ENCODE assay signal across 1 cellular context in the genomic region with DNA sequence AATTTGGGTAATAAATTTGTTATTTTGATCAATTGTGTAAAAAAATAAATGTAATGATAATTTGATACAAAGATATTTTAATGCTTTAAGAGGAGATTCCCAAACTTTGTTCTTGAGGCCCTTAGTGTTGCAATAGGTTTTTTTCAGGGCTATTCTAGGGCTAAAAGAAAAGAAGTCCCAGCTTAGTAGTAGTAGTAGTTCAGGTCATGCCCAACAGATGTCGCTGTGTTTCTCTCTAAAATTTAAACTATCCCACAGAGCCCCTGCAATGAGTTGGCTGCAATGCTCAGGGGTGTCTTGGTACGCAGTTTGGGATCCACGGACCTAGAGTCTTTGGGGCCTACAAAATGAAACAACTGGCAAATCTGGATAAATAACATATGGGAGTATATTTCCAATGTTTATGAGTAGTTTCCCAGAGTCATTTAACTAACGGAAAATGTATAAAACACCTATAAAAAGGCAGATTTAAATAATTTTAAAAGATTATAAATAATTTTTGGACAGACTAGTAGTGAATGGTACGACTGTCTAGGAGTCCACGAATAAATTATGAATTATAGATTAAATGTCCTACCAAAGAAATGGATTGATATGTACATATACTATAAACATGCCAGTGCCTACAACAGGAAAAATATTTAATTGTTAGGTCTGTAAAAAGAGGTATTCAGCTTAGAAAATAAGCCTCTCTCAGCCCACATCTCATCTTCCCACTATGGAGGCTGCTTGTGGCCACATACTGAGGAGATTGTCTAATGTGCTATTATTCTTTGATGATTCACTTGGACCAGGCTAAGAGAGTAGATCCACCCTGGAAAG.
TF ChIP-seq lines count a peak whose summit lies in the region.

No MANE protein-coding gene starts in this region.

TF ChIP-seq in HepG2, 621 proteins besides CTCF, POLR2A, EP300 and RAD21 (continued from another document):
- TF ChIP-seq, protein P1, sequence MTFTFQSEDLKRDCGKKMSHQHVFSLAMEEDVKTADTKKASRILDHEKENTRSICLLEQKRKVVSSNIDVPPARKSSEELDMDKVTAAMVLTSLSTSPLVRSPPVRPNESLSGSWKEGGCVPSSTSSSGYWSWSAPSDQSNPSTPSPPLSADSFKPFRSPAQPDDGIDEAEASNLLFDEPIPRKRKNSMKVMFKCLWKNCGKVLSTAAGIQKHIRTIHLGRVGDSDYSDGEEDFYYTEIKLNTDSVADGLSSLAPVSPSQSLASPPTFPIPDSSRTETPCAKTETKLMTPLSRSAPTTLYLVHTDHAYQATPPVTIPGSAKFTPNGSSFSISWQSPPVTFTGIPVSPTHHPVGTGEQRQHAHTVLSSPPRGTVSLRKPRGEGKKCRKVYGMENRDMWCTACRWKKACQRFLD (CRISPR knock-in tag; IDR thresholded peaks at IDR 0.05; ENCODE audit: borderline replicate concordance): no peak
- TF ChIP-seq ZBTB38 (CRISPR knock-in tag; IDR thresholded peaks at IDR 0.05): no peak
- TF ChIP-seq ZC3H13 (CRISPR knock-in tag; IDR thresholded peaks at IDR 0.05): no peak
- TF ChIP-seq ZNF17 (CRISPR knock-in tag; IDR thresholded peaks at IDR 0.05): no peak
- TF ChIP-seq GTF3A (CRISPR knock-in tag; conservative IDR thresholded peaks at IDR 0.05): no peak
- peak; percentile 71; the same call in 1 of the 2 replicates for TF ChIP-seq CEBPB (IDR thresholded peaks at IDR 0.05; ENCODE audit: borderline replicate concordance, low read depth, low read length)
- TF ChIP-seq ZNF496 (CRISPR knock-in tag; IDR thresholded peaks at IDR 0.05; ENCODE audit: insufficient replicate concordance): no peak
- TF ChIP-seq, protein P2, sequence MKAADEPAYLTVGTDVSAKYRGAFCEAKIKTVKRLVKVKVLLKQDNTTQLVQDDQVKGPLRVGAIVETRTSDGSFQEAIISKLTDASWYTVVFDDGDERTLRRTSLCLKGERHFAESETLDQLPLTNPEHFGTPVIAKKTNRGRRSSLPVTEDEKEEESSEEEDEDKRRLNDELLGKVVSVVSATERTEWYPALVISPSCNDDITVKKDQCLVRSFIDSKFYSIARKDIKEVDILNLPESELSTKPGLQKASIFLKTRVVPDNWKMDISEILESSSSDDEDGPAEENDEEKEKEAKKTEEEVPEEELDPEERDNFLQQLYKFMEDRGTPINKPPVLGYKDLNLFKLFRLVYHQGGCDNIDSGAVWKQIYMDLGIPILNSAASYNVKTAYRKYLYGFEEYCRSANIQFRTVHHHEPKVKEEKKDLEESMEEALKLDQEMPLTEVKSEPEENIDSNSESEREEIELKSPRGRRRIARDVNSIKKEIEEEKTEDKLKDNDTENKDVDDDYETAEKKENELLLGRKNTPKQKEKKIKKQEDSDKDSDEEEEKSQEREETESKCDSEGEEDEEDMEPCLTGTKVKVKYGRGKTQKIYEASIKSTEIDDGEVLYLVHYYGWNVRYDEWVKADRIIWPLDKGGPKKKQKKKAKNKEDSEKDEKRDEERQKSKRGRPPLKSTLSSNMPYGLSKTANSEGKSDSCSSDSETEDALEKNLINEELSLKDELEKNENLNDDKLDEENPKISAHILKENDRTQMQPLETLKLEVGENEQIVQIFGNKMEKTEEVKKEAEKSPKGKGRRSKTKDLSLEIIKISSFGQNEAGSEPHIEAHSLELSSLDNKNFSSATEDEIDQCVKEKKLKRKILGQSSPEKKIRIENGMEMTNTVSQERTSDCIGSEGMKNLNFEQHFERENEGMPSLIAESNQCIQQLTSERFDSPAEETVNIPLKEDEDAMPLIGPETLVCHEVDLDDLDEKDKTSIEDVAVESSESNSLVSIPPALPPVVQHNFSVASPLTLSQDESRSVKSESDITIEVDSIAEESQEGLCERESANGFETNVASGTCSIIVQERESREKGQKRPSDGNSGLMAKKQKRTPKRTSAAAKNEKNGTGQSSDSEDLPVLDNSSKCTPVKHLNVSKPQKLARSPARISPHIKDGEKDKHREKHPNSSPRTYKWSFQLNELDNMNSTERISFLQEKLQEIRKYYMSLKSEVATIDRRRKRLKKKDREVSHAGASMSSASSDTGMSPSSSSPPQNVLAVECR (CRISPR knock-in tag; IDR thresholded peaks at IDR 0.05; ENCODE audit: borderline replicate concordance): no peak
- TF ChIP-seq ZBTB8A (CRISPR knock-in tag; IDR thresholded peaks at IDR 0.05; ENCODE audit: borderline replicate concordance, low read depth): no peak
- TF ChIP-seq GTF2F1 (IDR thresholded peaks at IDR 0.05; ENCODE audit: low read length): no peak
- TF ChIP-seq ZNF672 (CRISPR knock-in tag; IDR thresholded peaks at IDR 0.05): no peak
- TF ChIP-seq STAG1 (CRISPR knock-in tag; IDR thresholded peaks at IDR 0.05): peak; percentile 84
- TF ChIP-seq NFE2L1 (CRISPR knock-in tag; IDR thresholded peaks at IDR 0.05; ENCODE audit: borderline replicate concordance): no peak
- no peak for TF ChIP-seq PHB2 (IDR thresholded peaks at IDR 0.05; ENCODE audit: partially characterized antibody)
- TF ChIP-seq TEAD2 (CRISPR knock-in tag; IDR thresholded peaks at IDR 0.05): no peak
- peak; percentile 43 for TF ChIP-seq CEBPG (CRISPR knock-in tag; IDR thresholded peaks at IDR 0.05)
- TF ChIP-seq BRD4 (CRISPR knock-in tag; IDR thresholded peaks at IDR 0.05): no peak
- no peak for TF ChIP-seq MZF1 (CRISPR knock-in tag; IDR thresholded peaks at IDR 0.05; ENCODE audit: borderline replicate concordance)
- no peak for TF ChIP-seq NFYC (CRISPR knock-in tag; IDR thresholded peaks at IDR 0.05)
- TF ChIP-seq ZNF317 (CRISPR knock-in tag; IDR thresholded peaks at IDR 0.05): peak; percentile 27; the same call in 1 of the 2 replicates
- no peak for TF ChIP-seq ZNF644 (CRISPR knock-in tag; IDR thresholded peaks at IDR 0.05; ENCODE audit: low read depth)
- TF ChIP-seq, protein P3, sequence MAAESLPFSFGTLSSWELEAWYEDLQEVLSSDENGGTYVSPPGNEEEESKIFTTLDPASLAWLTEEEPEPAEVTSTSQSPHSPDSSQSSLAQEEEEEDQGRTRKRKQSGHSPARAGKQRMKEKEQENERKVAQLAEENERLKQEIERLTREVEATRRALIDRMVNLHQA (CRISPR knock-in tag; IDR thresholded peaks at IDR 0.05): no peak
- TF ChIP-seq SMAD9 (CRISPR knock-in tag; IDR thresholded peaks at IDR 0.05): no peak
- TF ChIP-seq NFYB (CRISPR knock-in tag; IDR thresholded peaks at IDR 0.05): no peak
- no peak for TF ChIP-seq ZNF792 (CRISPR knock-in tag; IDR thresholded peaks at IDR 0.05)
- TF ChIP-seq HHEX (CRISPR knock-in tag; IDR thresholded peaks at IDR 0.05): no peak
- no peak for TF ChIP-seq NONO (IDR thresholded peaks at IDR 0.05)
- TF ChIP-seq NONO (CRISPR knock-in tag; conservative IDR thresholded peaks at IDR 0.05): no peak
- TF ChIP-seq, protein P4, sequence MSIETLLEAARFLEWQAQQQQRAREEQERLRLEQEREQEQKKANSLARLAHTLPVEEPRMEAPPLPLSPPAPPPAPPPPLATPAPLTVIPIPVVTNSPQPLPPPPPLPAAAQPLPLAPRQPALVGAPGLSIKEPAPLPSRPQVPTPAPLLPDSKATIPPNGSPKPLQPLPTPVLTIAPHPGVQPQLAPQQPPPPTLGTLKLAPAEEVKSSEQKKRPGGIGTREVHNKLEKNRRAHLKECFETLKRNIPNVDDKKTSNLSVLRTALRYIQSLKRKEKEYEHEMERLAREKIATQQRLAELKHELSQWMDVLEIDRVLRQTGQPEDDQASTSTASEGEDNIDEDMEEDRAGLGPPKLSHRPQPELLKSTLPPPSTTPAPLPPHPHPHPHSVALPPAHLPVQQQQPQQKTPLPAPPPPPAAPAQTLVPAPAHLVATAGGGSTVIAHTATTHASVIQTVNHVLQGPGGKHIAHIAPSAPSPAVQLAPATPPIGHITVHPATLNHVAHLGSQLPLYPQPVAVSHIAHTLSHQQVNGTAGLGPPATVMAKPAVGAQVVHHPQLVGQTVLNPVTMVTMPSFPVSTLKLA (IDR thresholded peaks at IDR 0.05): no peak
- TF ChIP-seq, protein P5, sequence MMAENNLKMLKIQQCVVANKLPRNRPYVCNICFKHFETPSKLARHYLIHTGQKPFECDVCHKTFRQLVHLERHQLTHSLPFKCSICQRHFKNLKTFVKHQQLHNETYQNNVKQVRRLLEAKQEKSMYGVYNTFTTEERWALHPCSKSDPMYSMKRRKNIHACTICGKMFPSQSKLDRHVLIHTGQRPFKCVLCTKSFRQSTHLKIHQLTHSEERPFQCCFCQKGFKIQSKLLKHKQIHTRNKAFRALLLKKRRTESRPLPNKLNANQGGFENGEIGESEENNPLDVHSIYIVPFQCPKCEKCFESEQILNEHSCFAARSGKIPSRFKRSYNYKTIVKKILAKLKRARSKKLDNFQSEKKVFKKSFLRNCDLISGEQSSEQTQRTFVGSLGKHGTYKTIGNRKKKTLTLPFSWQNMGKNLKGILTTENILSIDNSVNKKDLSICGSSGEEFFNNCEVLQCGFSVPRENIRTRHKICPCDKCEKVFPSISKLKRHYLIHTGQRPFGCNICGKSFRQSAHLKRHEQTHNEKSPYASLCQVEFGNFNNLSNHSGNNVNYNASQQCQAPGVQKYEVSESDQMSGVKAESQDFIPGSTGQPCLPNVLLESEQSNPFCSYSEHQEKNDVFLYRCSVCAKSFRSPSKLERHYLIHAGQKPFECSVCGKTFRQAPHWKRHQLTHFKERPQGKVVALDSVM (CRISPR knock-in tag; IDR thresholded peaks at IDR 0.05): no peak
- TF ChIP-seq, protein P6, sequence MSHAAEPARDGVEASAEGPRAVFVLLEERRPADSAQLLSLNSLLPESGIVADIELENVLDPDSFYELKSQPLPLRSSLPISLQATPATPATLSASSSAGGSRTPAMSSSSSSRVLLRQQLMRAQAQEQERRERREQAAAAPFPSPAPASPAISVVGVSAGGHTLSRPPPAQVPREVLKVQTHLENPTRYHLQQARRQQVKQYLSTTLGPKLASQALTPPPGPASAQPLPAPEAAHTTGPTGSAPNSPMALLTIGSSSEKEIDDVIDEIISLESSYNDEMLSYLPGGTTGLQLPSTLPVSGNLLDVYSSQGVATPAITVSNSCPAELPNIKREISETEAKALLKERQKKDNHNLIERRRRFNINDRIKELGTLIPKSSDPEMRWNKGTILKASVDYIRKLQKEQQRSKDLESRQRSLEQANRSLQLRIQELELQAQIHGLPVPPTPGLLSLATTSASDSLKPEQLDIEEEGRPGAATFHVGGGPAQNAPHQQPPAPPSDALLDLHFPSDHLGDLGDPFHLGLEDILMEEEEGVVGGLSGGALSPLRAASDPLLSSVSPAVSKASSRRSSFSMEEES (CRISPR knock-in tag; IDR thresholded peaks at IDR 0.05): no peak
- TF ChIP-seq MYNN (CRISPR knock-in tag; IDR thresholded peaks at IDR 0.05; ENCODE audit: low read depth): no peak
- peak; percentile 16; the same call in 1 of the 2 replicates for TF ChIP-seq RXRB (CRISPR knock-in tag; IDR thresholded peaks at IDR 0.05; ENCODE audit: borderline replicate concordance)
- no peak for TF ChIP-seq SOX6 (IDR thresholded peaks at IDR 0.05)
- 0 out of 2 replicates have a peak, but pooled peaks have one; percentile 13 for TF ChIP-seq SOX6 (CRISPR knock-in tag; IDR thresholded peaks at IDR 0.05)
- no peak for TF ChIP-seq AGO2 (optimal IDR thresholded peaks at IDR 0.05; ENCODE audit: low read depth, low read length)
- no peak for TF ChIP-seq SRF (IDR thresholded peaks at IDR 0.05; ENCODE audit: low read depth, low read length)
- TF ChIP-seq MAFK (conservative IDR thresholded peaks at IDR 0.05 in 1 of 2, IDR thresholded peaks at IDR 0.05 in 1 of 2; ENCODE audit: low read length in 2 of 2): no peak
- TF ChIP-seq NR2F2 (IDR thresholded peaks at IDR 0.05; ENCODE audit: borderline replicate concordance, low read depth): no peak
- no peak for TF ChIP-seq SMARCE1 (IDR thresholded peaks at IDR 0.05; ENCODE audit: borderline replicate concordance)
- TF ChIP-seq, protein P7, sequence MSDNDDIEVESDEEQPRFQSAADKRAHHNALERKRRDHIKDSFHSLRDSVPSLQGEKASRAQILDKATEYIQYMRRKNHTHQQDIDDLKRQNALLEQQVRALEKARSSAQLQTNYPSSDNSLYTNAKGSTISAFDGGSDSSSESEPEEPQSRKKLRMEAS (IDR thresholded peaks at IDR 0.05): no peak
- TF ChIP-seq CENPX (CRISPR knock-in tag; IDR thresholded peaks at IDR 0.05): no peak
- peak; percentile 83 for TF ChIP-seq SMC3 (IDR thresholded peaks at IDR 0.05; ENCODE audit: low read length)
- no peak for TF ChIP-seq SALL2 (CRISPR knock-in tag; IDR thresholded peaks at IDR 0.05)
- no peak for TF ChIP-seq U2AF2 (IDR thresholded peaks at IDR 0.05; ENCODE audit: low read depth, low read length)
